7 cellular contexts compared by ENCODE assay signal in genomic region chr7:7349156-7349555, GRCh38.
"Had no signal": no experiment of that assay in that cellular context is flagged by ENCODE, and none has a peak within 500 bp of the region (broad histone marks: within the 10 kb centered on the region; RNA-seq: fewer than 3 reads in every experiment).

No MANE protein-coding gene starts in this region.

- DNase-seq: H7, HFFc6, IMR-90 had no signal

- H3K9me3 Mint-ChIP-seq: HFFc6 had no signal

- H3K4me2 ChIP-seq: GM23338 had no signal

- H2AFZ ChIP-seq: GM23338 had no signal

- ATAC-seq: GM23338, HCT116, K562 had no signal

- H3K4me3 ChIP-seq: GM23338, HAP-1, K562 had no signal

- H3K4me1 ChIP-seq: HAP-1 had no signal

- H3K9me3 ChIP-seq: HAP-1 had no signal

- H3K36me3 ChIP-seq: HAP-1 had no signal

- H3K4me3 Mint-ChIP-seq: GM23338, HFFc6 had no signal

- H3K27ac Mint-ChIP-seq: GM23338, HFFc6 had no signal
